ENCODE assay signal across 26 cellular contexts in the genomic region with DNA sequence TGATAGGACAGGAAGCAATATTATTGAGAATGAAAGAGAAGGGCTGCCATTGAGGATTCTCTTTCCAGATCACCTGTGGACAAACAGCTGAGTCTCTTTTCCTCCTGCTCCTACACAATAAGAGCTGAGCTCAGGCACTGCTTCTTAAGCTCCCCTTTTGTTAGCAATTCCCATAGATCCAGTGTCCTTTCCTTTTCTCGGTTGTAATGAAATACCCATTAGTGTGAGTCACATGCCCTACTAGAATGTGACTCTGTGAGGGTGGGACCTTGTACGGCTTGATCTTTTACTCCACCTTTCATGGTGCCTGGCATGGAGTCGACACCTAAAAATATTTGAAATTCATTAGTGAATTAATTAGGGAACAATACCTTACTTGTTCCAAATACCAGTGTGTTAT.
A peak's percentile ranks its signal among the peaks of the same experiment; 100 is the strongest.
DNase-seq lines count a peak whose midpoint lies in the region; ATAC-seq, FAIRE-seq and TF ChIP-seq lines count a peak whose summit lies in the region.
"Had no signal": no experiment of that assay in that cellular context is flagged by ENCODE, and none has a peak within 500 bp of the region (broad histone marks: within the 10 kb centered on the region; RNA-seq: fewer than 3 reads in every experiment).

No MANE protein-coding gene starts in this region.

- intact Hi-C loops in ascending aorta (cut with DNase I): no loop called here

- TF ChIP-seq POLR2A in H54 (IDR thresholded peaks at IDR 0.05; ENCODE audit: low read depth, low read length): no peak

- no peaks in the 10 kb centered on the region for H3K27me3 ChIP-seq in esophagus (ENCODE audit: control insufficient read depth in 1 of 2, insufficient read depth in 2 of 2, low read length in 2 of 2)
- H3K27me3 ChIP-seq in ascending aorta: no peaks in the 10 kb centered on the region
- H3K27me3 ChIP-seq: body of pancreas, tibial artery had no signal

- FAIRE-seq in H54 (lab: Jason Lieb, UNC) (no peak), RCC 7860 (lab: Jason Lieb, UNC) (no peak)

- no peak for ATAC-seq in HG02870 (IDR thresholded peaks at IDR 0.05; ENCODE audit: unreplicated experiment)
- ATAC-seq: activated CD8-positive, alpha-beta T cell treated with anti-CD3 and anti-CD28 coated beads, Interleukin-2, amount 10 ng/mL, durations not matched to agents 7 days and 5 days; body of pancreas had no signal

- peaks cover 0 to 3% (median 0%) of the 10 kb centered on the region in 3 donors for H3K27me3 Mint-ChIP-seq in immature natural killer cell (ENCODE audit: low read depth in 3 of 3)
- H3K27me3 Mint-ChIP-seq: activated B cell treated with CpG ODN at 0.5 μM for 24 hours had no signal

- peaks cover 13 to 24% of the 10 kb centered on the region in 2 donors for H3K4me1 Mint-ChIP-seq in immature natural killer cell

- WGBS in esophagus, 2 donors: 55 to 67% methylated on average over 3 of the region's 3 CpGs

- H3K9me3 ChIP-seq in esophagus (ENCODE audit: control insufficient read depth in 2 of 2, insufficient read depth in 1 of 2, low read depth in 1 of 2, low read length in 1 of 2) (no peaks in the 10 kb centered on the region), ascending aorta (no peaks in the 10 kb centered on the region)
- H3K9me3 ChIP-seq: body of pancreas, tibial artery had no signal

- DNase-seq in H54 (ENCODE audit: insufficient read length, low spot score) (peak; percentile 13), RCC 7860 (ENCODE audit: low spot score) (peak; percentile 25), retinal pigment epithelial cell (ENCODE audit: low read depth) (peak; percentile 51), ascending aorta (ENCODE audit: low spot score in 2 of 2) (no peak), immature natural killer cell (no peak), cerebellar cortex (ENCODE audit: low spot score) (no peak)
- DNase-seq: activated B cell treated with CpG ODN at 0.5 μM for 24 hours; activated CD8-positive, alpha-beta T cell treated with anti-CD3 and anti-CD28 coated beads, Interleukin-2, amount 10 ng/mL, durations not matched to agents 7 days and 5 days; activated T-cell treated with anti-CD3 and anti-CD28 coated beads, Interleukin-2, amount 50 U/mL, for 48 hours; body of pancreas; cortex of kidney; DND-41; hippocampal formation; Karpas-422; mesenchymal stem cell; NCI-H1436; NCI-H2227 treated with DMSO at 0.1 percent for 48 hours; NCI-H82; tibial artery had no signal

- no peaks in the 10 kb centered on the region for H3K9me3 Mint-ChIP-seq in immature natural killer cell
- H3K9me3 Mint-ChIP-seq: activated B cell treated with CpG ODN at 0.5 μM for 24 hours; activated naive CD4-positive, alpha-beta T cell treated with anti-CD3 and anti-CD28 coated beads, Interleukin-2, amount 50 U/mL, for 72 hours; neural crest cell; stimulated activated effector memory CD8-positive, alpha-beta T cell treated with anti-CD3 and anti-CD28 coated beads, Interleukin-12 subunit alpha, Interleukin-12 subunit beta, amount 100 ng/mL, for 72 hours; T-helper 2 cell treated with Interferon-gamma antibody and Interleukin-4, amounts not matched to agents 5 μg/mL and 100 μg/mL, for 36 hours had no signal

- peak overlapping the region in 1 of 6 donors; percentile 13 for H3K27ac Mint-ChIP-seq in immature natural killer cell
- H3K27ac Mint-ChIP-seq: activated B cell treated with CpG ODN at 0.5 μM for 24 hours; activated CD8-positive, alpha-beta T cell treated with anti-CD3 and anti-CD28 coated beads, Interleukin-2, amount 10 ng/mL, durations not matched to agents 7 days and 5 days; activated naive CD4-positive, alpha-beta T cell treated with anti-CD3 and anti-CD28 coated beads, Interleukin-2, amount 50 U/mL, for 72 hours; stimulated activated effector memory CD8-positive, alpha-beta T cell treated with anti-CD3 and anti-CD28 coated beads, Interleukin-12 subunit alpha, Interleukin-12 subunit beta, amount 100 ng/mL, for 72 hours; T-helper 2 cell treated with Interferon-gamma antibody and Interleukin-4, amounts not matched to agents 5 μg/mL and 100 μg/mL, for 36 hours had no signal

- H3K4me1 ChIP-seq in esophagus (ENCODE audit: control insufficient read depth in 2 of 2, insufficient read depth in 2 of 2, low read length in 1 of 2) (peaks cover 0 to 6% of the 10 kb centered on the region in 2 donors), ascending aorta (no peaks in the 10 kb centered on the region)

- H3K36me3 ChIP-seq in esophagus (ENCODE audit: control insufficient read depth in 2 of 2, insufficient read depth in 2 of 2, low read length in 1 of 2): no peaks in the 10 kb centered on the region
- peaks cover 0 to 3% of the 10 kb centered on the region in 2 donors for H3K36me3 ChIP-seq in ascending aorta

- H3K36me3 Mint-ChIP-seq in immature natural killer cell: peaks cover 0 to 29% (median 17%) of the 10 kb centered on the region in 3 donors
- H3K36me3 Mint-ChIP-seq: activated naive CD4-positive, alpha-beta T cell treated with anti-CD3 and anti-CD28 coated beads, Interleukin-2, amount 50 U/mL, for 72 hours had no signal

- peak overlapping the region; percentile 6 to 32 for H3K27ac ChIP-seq in esophagus (ENCODE audit: low read depth in 2 of 2, low read length in 1 of 2)
- no peak overlapping the region for H3K27ac ChIP-seq in ascending aorta
- H3K27ac ChIP-seq: body of pancreas, SK-N-MC, tibial artery had no signal

- H3K4me3 ChIP-seq in esophagus (ENCODE audit: low read depth in 1 of 2, low read length in 2 of 2): no peak overlapping the region
- no peak overlapping the region for H3K4me3 ChIP-seq in retinal pigment epithelial cell (ENCODE audit: low read length)
- H3K4me3 ChIP-seq in ascending aorta: no peak overlapping the region
- H3K4me3 ChIP-seq: body of pancreas, SK-N-MC, tibial artery had no signal

- TF ChIP-seq CTCF in retinal pigment epithelial cell (conservative IDR thresholded peaks at IDR 0.05; ENCODE audit: low read depth, low read length) (no peak), ascending aorta (IDR thresholded peaks at IDR 0.05) (no peak)

- H3K4me3 Mint-ChIP-seq in immature natural killer cell: no peak overlapping the region
- H3K4me3 Mint-ChIP-seq: activated B cell treated with CpG ODN at 0.5 μM for 24 hours; activated CD8-positive, alpha-beta T cell treated with anti-CD3 and anti-CD28 coated beads, Interleukin-2, amount 10 ng/mL, durations not matched to agents 7 days and 5 days; neural crest cell; stimulated activated effector memory CD8-positive, alpha-beta T cell treated with anti-CD3 and anti-CD28 coated beads, Interleukin-12 subunit alpha, Interleukin-12 subunit beta, amount 100 ng/mL, for 72 hours; T-helper 2 cell treated with Interferon-gamma antibody and Interleukin-4, amounts not matched to agents 5 μg/mL and 100 μg/mL, for 36 hours had no signal

Comparison
In these comparisons a context has a peak if more than half of its experiments do, and no peak if none do; other contexts are left out.
1. DNase-seq: peak in H54 (single experiment), RCC 7860 (single experiment) and retinal pigment epithelial cell (single experiment); none in ascending aorta (0 of 2), immature natural killer cell (0 of 3) and cerebellar cortex (single experiment).
2. H3K27ac ChIP-seq: peak in esophagus (2 of 2); none in ascending aorta (0 of 2).